1 cellular context compared by ENCODE assay signal in the genomic region with DNA sequence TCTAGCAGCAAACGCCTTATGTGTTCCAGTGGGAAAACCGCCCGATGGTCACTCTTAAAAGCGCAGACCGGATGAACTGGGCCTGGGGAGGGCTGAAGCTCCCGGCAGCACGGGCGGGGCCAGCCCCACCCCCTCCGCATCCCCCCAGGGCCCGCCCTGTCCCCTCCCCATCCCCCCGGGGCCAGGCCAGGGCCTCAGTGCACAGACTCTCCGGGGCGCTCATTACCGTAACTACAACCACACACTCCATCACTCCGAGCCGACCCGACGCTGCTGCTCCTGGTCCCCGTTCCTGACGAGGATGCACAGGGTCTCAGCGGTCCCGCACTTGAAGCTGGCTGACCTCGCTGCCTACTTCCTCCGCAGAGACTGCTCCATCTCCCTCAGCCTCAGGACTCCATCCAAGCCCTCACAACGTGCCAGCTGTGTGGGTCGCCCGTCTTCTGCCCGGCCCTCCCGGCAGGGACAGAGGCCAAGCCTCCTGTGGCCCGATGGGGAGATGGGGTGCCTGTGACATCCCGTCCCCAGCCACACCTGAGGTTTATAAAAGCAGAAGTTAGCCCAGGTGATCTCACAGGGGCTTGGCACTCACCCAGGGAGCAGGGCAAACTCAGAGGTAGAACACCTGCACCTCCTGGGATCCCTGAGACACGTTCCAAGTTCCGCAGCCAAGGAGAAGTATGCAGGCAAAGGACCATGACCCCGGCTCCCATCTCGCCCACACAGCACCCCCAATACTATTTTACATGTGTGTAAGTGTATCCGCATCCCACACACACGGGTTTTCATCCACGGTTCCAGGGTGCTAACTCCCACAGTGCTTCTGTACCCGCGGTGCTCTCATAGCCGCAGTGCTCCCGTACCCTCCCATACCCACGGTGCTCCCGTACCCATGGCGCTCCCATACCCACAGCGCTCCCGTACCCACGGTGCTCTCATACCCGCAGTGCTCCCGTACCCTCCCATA.
TF ChIP-seq lines count a peak whose summit lies in the region.

No MANE protein-coding gene starts in this region.

TF ChIP-seq in WTC11, 78 proteins besides CTCF, POLR2A, EP300 and RAD21 (continued from another document):
- TF ChIP-seq, protein P1, sequence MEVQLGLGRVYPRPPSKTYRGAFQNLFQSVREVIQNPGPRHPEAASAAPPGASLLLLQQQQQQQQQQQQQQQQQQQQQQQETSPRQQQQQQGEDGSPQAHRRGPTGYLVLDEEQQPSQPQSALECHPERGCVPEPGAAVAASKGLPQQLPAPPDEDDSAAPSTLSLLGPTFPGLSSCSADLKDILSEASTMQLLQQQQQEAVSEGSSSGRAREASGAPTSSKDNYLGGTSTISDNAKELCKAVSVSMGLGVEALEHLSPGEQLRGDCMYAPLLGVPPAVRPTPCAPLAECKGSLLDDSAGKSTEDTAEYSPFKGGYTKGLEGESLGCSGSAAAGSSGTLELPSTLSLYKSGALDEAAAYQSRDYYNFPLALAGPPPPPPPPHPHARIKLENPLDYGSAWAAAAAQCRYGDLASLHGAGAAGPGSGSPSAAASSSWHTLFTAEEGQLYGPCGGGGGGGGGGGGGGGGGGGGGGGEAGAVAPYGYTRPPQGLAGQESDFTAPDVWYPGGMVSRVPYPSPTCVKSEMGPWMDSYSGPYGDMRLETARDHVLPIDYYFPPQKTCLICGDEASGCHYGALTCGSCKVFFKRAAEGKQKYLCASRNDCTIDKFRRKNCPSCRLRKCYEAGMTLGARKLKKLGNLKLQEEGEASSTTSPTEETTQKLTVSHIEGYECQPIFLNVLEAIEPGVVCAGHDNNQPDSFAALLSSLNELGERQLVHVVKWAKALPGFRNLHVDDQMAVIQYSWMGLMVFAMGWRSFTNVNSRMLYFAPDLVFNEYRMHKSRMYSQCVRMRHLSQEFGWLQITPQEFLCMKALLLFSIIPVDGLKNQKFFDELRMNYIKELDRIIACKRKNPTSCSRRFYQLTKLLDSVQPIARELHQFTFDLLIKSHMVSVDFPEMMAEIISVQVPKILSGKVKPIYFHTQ (CRISPR knock-in tag; IDR thresholded peaks at IDR 0.05) = no peak
TF ChIP-seq in WTC11: peak in this region for 0.
